12 cellular contexts compared by ENCODE assay signal in genomic region chr2:232588680-232589585, GRCh38. TPM values are rescaled to one million over a fixed set of nuclear protein-coding genes. Genes with fewer than 3 reads are reported as not detected.
DNase-seq lines count a peak whose midpoint lies in the region; TF ChIP-seq lines count a peak whose summit lies in the region.
"Had no signal": no experiment of that assay in that cellular context is flagged by ENCODE, and none has a peak within 500 bp of the region (broad histone marks: within the 10 kb centered on the region; RNA-seq: fewer than 3 reads in every experiment).

No MANE protein-coding gene starts in this region.

- H4K20me1 ChIP-seq in mammary epithelial cell (ENCODE audit: insufficient read depth, low read length) = no peaks in the 10 kb centered on the region

- TF ChIP-seq POLR2A in uterus (IDR thresholded peaks at IDR 0.05) = no peak

- H3K27ac ChIP-seq in mammary epithelial cell (ENCODE audit: insufficient read depth, low read depth, low read length) (peak overlapping the region; percentile 36), uterus (peak overlapping the region; percentile 18 to 49)
- H3K27ac ChIP-seq: HL-60 had no signal

- H3K79me2 ChIP-seq in mammary epithelial cell (ENCODE audit: insufficient read depth, low read length) = no peaks in the 10 kb centered on the region

- H2AFZ ChIP-seq in mammary epithelial cell (ENCODE audit: low read depth, low read length) = no peak overlapping the region

- dilution Hi-C loops in mammary epithelial cell (cut with HindIII; ENCODE audit: low sequenced_read_pairs) = no loop called here

- TF ChIP-seq CTCF in mammary epithelial cell (conservative IDR thresholded peaks at IDR 0.05 in 1 of 2, IDR thresholded peaks at IDR 0.05 in 1 of 2; ENCODE audit: extremely low read depth in 1 of 2, insufficient read depth in 1 of 2, low read depth in 1 of 2, low read length in 2 of 2) = no peak
- no peak for TF ChIP-seq CTCF in uterus (IDR thresholded peaks at IDR 0.05)

- peak; percentile 38 for DNase-seq in NCI-H1694 (lab: John Stamatoyannopoulos, UW)
- no peak for DNase-seq in NCI-H1694 treated with DMSO at 0.1 percent for 48 hours (lab: John Stamatoyannopoulos, UW)
- DNase-seq in mammary epithelial cell = peak; percentile 78
- DNase-seq in kidney tubule cell (ENCODE audit: low spot score) = peak; percentile 78
- peak; percentile 57 to 72 for DNase-seq in uterus
- no peak for DNase-seq in stimulated activated CD4-positive, alpha-beta T cell treated with anti-CD3 and anti-CD28 coated beads, Interleukin-4, amount 100 ng/mL, for 1 hour
- no peak for DNase-seq in MV-4-11 (lab: John Stamatoyannopoulos, UW)
- no peak for DNase-seq in germinal center (ENCODE audit: low spot score)

- WGBS in mammary epithelial cell (ENCODE audit: low coverage, missing lambda C conversion rate) = 53% methylated on average over 14 of the region's 18 CpGs

- H3K36me3 ChIP-seq in mammary epithelial cell (ENCODE audit: insufficient read depth, low read length) = no peaks in the 10 kb centered on the region
- H3K36me3 ChIP-seq in uterus = no peaks in the 10 kb centered on the region

- no TSS peak for BruUV-seq in mammary epithelial cell (replicated peaks; lab: Mats Ljungman, UMichigan)

- in situ Hi-C loops in mammary epithelial cell (cut with MboI; ENCODE audit: low sequenced_read_pairs in 2 of 2) = no loop called here

- CTCF ChIA-PET in mammary epithelial cell (lab: Charles Lee; ENCODE audit: low non-redundant PET) = interaction anchor here (0.7 kb wide), 1 partner anchor 121 kb away, joined by 5 read pairs; no protein-coding TSS in a partner anchor

- H3K4me1 ChIP-seq in mammary epithelial cell (ENCODE audit: insufficient read depth, low read length) = peaks cover 37% of the 10 kb centered on the region
- H3K4me1 ChIP-seq in uterus = peaks cover 0 to 4% of the 10 kb centered on the region in 2 donors

- H3K4me3 ChIP-seq in mammary epithelial cell (replicated peaks in 1 of 3; ENCODE audit: insufficient read depth in 1 of 3, low read depth in 2 of 3, low read length in 3 of 3) = no peak overlapping the region
- H3K4me3 ChIP-seq in uterus = no peak overlapping the region

- no peaks in the 10 kb centered on the region for H3K9me3 ChIP-seq in mammary epithelial cell (replicated peaks; ENCODE audit: insufficient read depth, low read length)
- H3K9me3 ChIP-seq in uterus = no peaks in the 10 kb centered on the region

- no peaks in the 10 kb centered on the region for H3K27me3 ChIP-seq in mammary epithelial cell (ENCODE audit: insufficient read depth, low read length)
- no peaks in the 10 kb centered on the region for H3K27me3 ChIP-seq in uterus

- intact Hi-C loops in mammary epithelial cell (cut with micrococcal nuclease) (loop anchor here (2.0 kb wide), 1 partner anchor 20 kb away; no protein-coding TSS in a partner anchor), uterus (cut with DNase I; ENCODE audit: low total_unique reads) (no loop called here)

- no peak overlapping the region for H3K9ac ChIP-seq in mammary epithelial cell (ENCODE audit: insufficient read depth, low read length)

- peak overlapping the region; percentile 30 for H3K4me2 ChIP-seq in mammary epithelial cell (ENCODE audit: insufficient read depth, low read depth, low read length)

RNA-seq across cellular contexts. Expression of gene EIF4E2, which starts 38.4 kb away (rescaled TPM):
- 10 to 100 TPM; 55.2 to 74.6 TPM for total RNA-seq in mammary epithelial cell
- 68.9 TPM for polyA plus RNA-seq in mammary epithelial cell
- 130 TPM for polyA minus RNA-seq in mammary epithelial cell
- total RNA-seq in uterus = 100 to 1,000 TPM in 1 of 4 donors, 10 to 100 TPM in 3; 24.3 to 195 (median 56.6) TPM

RNA-seq across cellular contexts. Expression of gene TIGD1, which starts 38.6 kb away (rescaled TPM):
- total RNA-seq in mammary epithelial cell (1 to 10 TPM; 3.0 to 3.2 TPM), uterus (1 to 10 TPM; 4.6 to 8.5 (median 5.0) TPM)
- polyA plus RNA-seq in mammary epithelial cell = 0.74 TPM
- polyA minus RNA-seq in mammary epithelial cell = 2.7 TPM

RNA-seq across cellular contexts. Expression of gene EFHD1, which starts 44.5 kb away (rescaled TPM):
- total RNA-seq in mammary epithelial cell (1 to 10 TPM in 1 of 2 donors, under 1 TPM in 1; 0.87 to 2.0 TPM), uterus (100 to 1,000 TPM in 1 of 4 donors, 10 to 100 TPM in 2, 1 to 10 TPM in 1; 8.5 to 102 (median 38.1) TPM)
- 1.1 TPM for polyA plus RNA-seq in mammary epithelial cell
- not detected for polyA minus RNA-seq in mammary epithelial cell

RNA-seq across cellular contexts. Expression of gene CHRNG, which starts 49.4 kb away (rescaled TPM):
- total RNA-seq in mammary epithelial cell (not detected), uterus (not detected)
- not detected for polyA plus RNA-seq in mammary epithelial cell
- polyA minus RNA-seq in mammary epithelial cell = not detected
- total RNA-seq: activated T-helper 2 cell treated with anti-CD3 and anti-CD28 coated beads, Interferon-gamma antibody, Interleukin-2, Interleukin-4, amounts not matched to agents 10 μg/mL and 5 μg/mL and 100 μg/mL, durations not matched to agents 14 hours and 24 hours and 36 hours; kidney epithelial cell; SK-MEL-5 had no signal

Comparison
In these comparisons a context has a peak if more than half of its experiments do, and no peak if none do; other contexts are left out.
1. DNase-seq: peak in NCI-H1694 (single experiment), mammary epithelial cell (single experiment), kidney tubule cell (single experiment) and uterus (2 of 2); none in NCI-H1694 treated with DMSO at 0.1 percent for 48 hours (single experiment), stimulated activated CD4-positive, alpha-beta T cell treated with anti-CD3 and anti-CD28 coated beads, Interleukin-4, amount 100 ng/mL, for 1 hour (single experiment), MV-4-11 (single experiment) and germinal center (single experiment).